1 cellular context compared by ENCODE assay signal in genomic region chr19:3146677-3147100, GRCh38.
TF ChIP-seq lines count a peak whose summit lies in the region.

No MANE protein-coding gene starts in this region.

TF ChIP-seq in liver, 16 proteins besides CTCF, POLR2A, EP300 and RAD21 (continued from another document):
- TF ChIP-seq GABPA (IDR thresholded peaks at IDR 0.05 in 1 of 2, conservative IDR thresholded peaks at IDR 0.05 in 1 of 2): no peak
